ENCODE assay signal across 1 cellular context in the genomic region with DNA sequence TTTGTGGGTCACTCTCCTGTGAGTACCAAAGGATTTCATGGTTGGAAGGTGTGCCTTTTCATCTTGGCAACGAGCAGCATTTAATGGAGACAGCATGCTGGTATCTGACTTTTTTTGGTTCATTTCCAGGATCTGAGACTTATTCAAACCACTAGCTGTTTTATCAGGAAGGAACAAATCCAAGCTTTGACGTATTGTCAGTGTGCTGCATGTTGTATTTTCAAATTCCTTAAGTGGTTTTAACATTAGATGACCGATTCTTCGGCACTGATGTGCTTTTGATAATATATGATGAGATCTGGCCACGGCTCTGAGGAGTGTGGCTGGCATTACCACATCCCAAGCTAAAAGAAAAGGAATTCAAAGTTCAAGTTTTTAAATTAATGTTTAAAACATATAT.
TF ChIP-seq lines count a peak whose summit lies in the region.

No MANE protein-coding gene starts in this region.

TF ChIP-seq in SK-N-SH, 30 proteins besides CTCF, POLR2A, EP300 and RAD21:
- 0 out of 2 replicates have a peak, but pooled peaks have one; percentile 36 for TF ChIP-seq TEAD4 (IDR thresholded peaks at IDR 0.05; ENCODE audit: borderline replicate concordance, insufficient read depth)
- TF ChIP-seq SIN3A (IDR thresholded peaks at IDR 0.05; ENCODE audit: borderline replicate concordance, low read depth, low read length): 0 out of 2 replicates have a peak, but pooled peaks have one; percentile 25
- peak; percentile 49; the same call in 1 of the 2 replicates for TF ChIP-seq POLR2AphosphoS5 (IDR thresholded peaks at IDR 0.05; ENCODE audit: low read depth, low read length)
- TF ChIP-seq FOSL2 (IDR thresholded peaks at IDR 0.05; ENCODE audit: borderline replicate concordance, low read depth): 0 out of 2 replicates have a peak, but pooled peaks have one; percentile 23
- peak; percentile 83 for TF ChIP-seq PBX3 (IDR thresholded peaks at IDR 0.05)
- no peak for TF ChIP-seq RCOR1 (IDR thresholded peaks at IDR 0.05; ENCODE audit: low read length)
- TF ChIP-seq, protein P1, sequence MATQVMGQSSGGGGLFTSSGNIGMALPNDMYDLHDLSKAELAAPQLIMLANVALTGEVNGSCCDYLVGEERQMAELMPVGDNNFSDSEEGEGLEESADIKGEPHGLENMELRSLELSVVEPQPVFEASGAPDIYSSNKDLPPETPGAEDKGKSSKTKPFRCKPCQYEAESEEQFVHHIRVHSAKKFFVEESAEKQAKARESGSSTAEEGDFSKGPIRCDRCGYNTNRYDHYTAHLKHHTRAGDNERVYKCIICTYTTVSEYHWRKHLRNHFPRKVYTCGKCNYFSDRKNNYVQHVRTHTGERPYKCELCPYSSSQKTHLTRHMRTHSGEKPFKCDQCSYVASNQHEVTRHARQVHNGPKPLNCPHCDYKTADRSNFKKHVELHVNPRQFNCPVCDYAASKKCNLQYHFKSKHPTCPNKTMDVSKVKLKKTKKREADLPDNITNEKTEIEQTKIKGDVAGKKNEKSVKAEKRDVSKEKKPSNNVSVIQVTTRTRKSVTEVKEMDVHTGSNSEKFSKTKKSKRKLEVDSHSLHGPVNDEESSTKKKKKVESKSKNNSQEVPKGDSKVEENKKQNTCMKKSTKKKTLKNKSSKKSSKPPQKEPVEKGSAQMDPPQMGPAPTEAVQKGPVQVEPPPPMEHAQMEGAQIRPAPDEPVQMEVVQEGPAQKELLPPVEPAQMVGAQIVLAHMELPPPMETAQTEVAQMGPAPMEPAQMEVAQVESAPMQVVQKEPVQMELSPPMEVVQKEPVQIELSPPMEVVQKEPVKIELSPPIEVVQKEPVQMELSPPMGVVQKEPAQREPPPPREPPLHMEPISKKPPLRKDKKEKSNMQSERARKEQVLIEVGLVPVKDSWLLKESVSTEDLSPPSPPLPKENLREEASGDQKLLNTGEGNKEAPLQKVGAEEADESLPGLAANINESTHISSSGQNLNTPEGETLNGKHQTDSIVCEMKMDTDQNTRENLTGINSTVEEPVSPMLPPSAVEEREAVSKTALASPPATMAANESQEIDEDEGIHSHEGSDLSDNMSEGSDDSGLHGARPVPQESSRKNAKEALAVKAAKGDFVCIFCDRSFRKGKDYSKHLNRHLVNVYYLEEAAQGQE (IDR thresholded peaks at IDR 0.05; ENCODE audit: low read depth, low read length): no peak
- TF ChIP-seq RXRA (IDR thresholded peaks at IDR 0.05; ENCODE audit: borderline replicate concordance, low read depth): peak; percentile 21; the same call in 1 of the 2 replicates
- TF ChIP-seq, protein P2, sequence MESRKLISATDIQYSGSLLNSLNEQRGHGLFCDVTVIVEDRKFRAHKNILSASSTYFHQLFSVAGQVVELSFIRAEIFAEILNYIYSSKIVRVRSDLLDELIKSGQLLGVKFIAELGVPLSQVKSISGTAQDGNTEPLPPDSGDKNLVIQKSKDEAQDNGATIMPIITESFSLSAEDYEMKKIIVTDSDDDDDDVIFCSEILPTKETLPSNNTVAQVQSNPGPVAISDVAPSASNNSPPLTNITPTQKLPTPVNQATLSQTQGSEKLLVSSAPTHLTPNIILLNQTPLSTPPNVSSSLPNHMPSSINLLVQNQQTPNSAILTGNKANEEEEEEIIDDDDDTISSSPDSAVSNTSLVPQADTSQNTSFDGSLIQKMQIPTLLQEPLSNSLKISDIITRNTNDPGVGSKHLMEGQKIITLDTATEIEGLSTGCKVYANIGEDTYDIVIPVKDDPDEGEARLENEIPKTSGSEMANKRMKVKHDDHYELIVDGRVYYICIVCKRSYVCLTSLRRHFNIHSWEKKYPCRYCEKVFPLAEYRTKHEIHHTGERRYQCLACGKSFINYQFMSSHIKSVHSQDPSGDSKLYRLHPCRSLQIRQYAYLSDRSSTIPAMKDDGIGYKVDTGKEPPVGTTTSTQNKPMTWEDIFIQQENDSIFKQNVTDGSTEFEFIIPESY (IDR thresholded peaks at IDR 0.05; ENCODE audit: borderline replicate concordance, low read depth): no peak
- TF ChIP-seq MEF2A (IDR thresholded peaks at IDR 0.05; ENCODE audit: borderline replicate concordance, low read depth): no peak
- TF ChIP-seq TCF12 (IDR thresholded peaks at IDR 0.05): peak; percentile 88
- TF ChIP-seq JUND (IDR thresholded peaks at IDR 0.05): peak; percentile 52
- peak; percentile 77 for TF ChIP-seq NFIC (IDR thresholded peaks at IDR 0.05; ENCODE audit: borderline replicate concordance)
- no peak for TF ChIP-seq IRF3 (IDR thresholded peaks at IDR 0.05; ENCODE audit: low read depth, low read length)
TF ChIP-seq in SK-N-SH: peak in this region for 9.
